9 cellular contexts compared by ENCODE assay signal in genomic region chr19:47210180-47210490, GRCh38. TPM values are rescaled to one million over a fixed set of nuclear protein-coding genes. Genes with fewer than 3 reads are reported as not detected.
DNase-seq lines count a peak whose midpoint lies in the region; ATAC-seq and TF ChIP-seq lines count a peak whose summit lies in the region.
"Had no signal": no experiment of that assay in that cellular context is flagged by ENCODE, and none has a peak within 500 bp of the region (broad histone marks: within the 10 kb centered on the region; RNA-seq: fewer than 3 reads in every experiment).

No MANE protein-coding gene starts in this region.

- no peaks in the 10 kb centered on the region for H3K27me3 ChIP-seq in SU-DHL-6 (ENCODE audit: low read length)
- no peaks in the 10 kb centered on the region for H3K27me3 ChIP-seq in hepatocyte

- H4K20me1 ChIP-seq in SU-DHL-6 (ENCODE audit: low read depth, low read length) (no peaks in the 10 kb centered on the region), hepatocyte (ENCODE audit: insufficient read depth, poor library complexity, severe bottlenecking) (no peaks in the 10 kb centered on the region)

- H3K79me2 ChIP-seq in SU-DHL-6 (ENCODE audit: insufficient read depth, low read length) = no peaks in the 10 kb centered on the region
- no peaks in the 10 kb centered on the region for H3K79me2 ChIP-seq in hepatocyte

- CTCF ChIA-PET in activated naive CD4-positive, alpha-beta T cell treated with anti-CD3 and anti-CD28 coated beads, Interleukin-2, amount 10 ng/mL, durations not matched to agents 7 days and 5 days (lab: Charles Lee) = interaction anchor here (0.5 to 9.7 kb wide), 20 partner anchors 9 to 197 kb away, joined by 3 to 197 read pairs (median 6); partner anchors contain the start of gene CCDC9

- peaks cover 19% of the 10 kb centered on the region for H3K4me1 Mint-ChIP-seq in activated naive CD4-positive, alpha-beta T cell treated with anti-CD3 and anti-CD28 coated beads, Interleukin-2, amount 10 ng/mL, durations not matched to agents 7 days and 5 days

- no peak overlapping the region for H3K9ac ChIP-seq in SU-DHL-6 (ENCODE audit: low read length)

- peaks cover 35% of the 10 kb centered on the region for H3K36me3 Mint-ChIP-seq in activated naive CD4-positive, alpha-beta T cell treated with anti-CD3 and anti-CD28 coated beads, Interleukin-2, amount 10 ng/mL, durations not matched to agents 7 days and 5 days

- H3K4me3 ChIP-seq in SU-DHL-6 (ENCODE audit: insufficient read depth, low read length, poor library complexity, severe bottlenecking) = no peak overlapping the region
- no peak overlapping the region for H3K4me3 ChIP-seq in hepatocyte

- no peaks in the 10 kb centered on the region for H3K9me3 Mint-ChIP-seq in activated naive CD4-positive, alpha-beta T cell treated with anti-CD3 and anti-CD28 coated beads, Interleukin-2, amount 10 ng/mL, durations not matched to agents 7 days and 5 days

- H3K27ac ChIP-seq in SU-DHL-6 (ENCODE audit: low read depth, low read length) (peak overlapping the region; percentile 43), hepatocyte (peak overlapping the region; percentile 55), temporal lobe (ENCODE audit: low read depth, low read length) (peak overlapping the region; percentile 34)

- H3K27ac Mint-ChIP-seq in activated naive CD4-positive, alpha-beta T cell treated with anti-CD3 and anti-CD28 coated beads, Interleukin-2, amount 10 ng/mL, durations not matched to agents 7 days and 5 days = peak overlapping the region; percentile 86

- DNase-seq in activated naive CD4-positive, alpha-beta T cell treated with anti-CD3 and anti-CD28 coated beads, Interleukin-2, amount 10 ng/mL, durations not matched to agents 7 days and 5 days = no peak
- no peak for DNase-seq in activated naive CD4-positive, alpha-beta T cell treated with Interleukin-2 at 50 U/mL for 16 hours
- DNase-seq in hepatocyte (ENCODE audit: low spot score) = no peak
- DNase-seq: activated gamma-delta T cell had no signal

- no peak overlapping the region for H3K4me3 Mint-ChIP-seq in activated naive CD4-positive, alpha-beta T cell treated with anti-CD3 and anti-CD28 coated beads, Interleukin-2, amount 10 ng/mL, durations not matched to agents 7 days and 5 days

- no peaks in the 10 kb centered on the region for H3K27me3 Mint-ChIP-seq in activated naive CD4-positive, alpha-beta T cell treated with anti-CD3 and anti-CD28 coated beads, Interleukin-2, amount 10 ng/mL, durations not matched to agents 7 days and 5 days

- ATAC-seq in GM19463 (IDR thresholded peaks at IDR 0.05; ENCODE audit: unreplicated experiment) (no peak), esophagus mucosa (no peak), GM18517 (IDR thresholded peaks at IDR 0.05; ENCODE audit: unreplicated experiment) (no peak)

- no peaks in the 10 kb centered on the region for H3K9me2 ChIP-seq in SU-DHL-6 (replicated peaks; ENCODE audit: insufficient read depth, low read length)
- no peaks in the 10 kb centered on the region for H3K9me2 ChIP-seq in hepatocyte (replicated peaks; ENCODE audit: insufficient read depth)

- peaks cover 3% of the 10 kb centered on the region; the same call in 1 of the 2 replicates for H3K36me3 ChIP-seq in SU-DHL-6 (ENCODE audit: low read length)
- H3K36me3 ChIP-seq in hepatocyte (replicated peaks; ENCODE audit: insufficient read depth, low read depth) = no peaks in the 10 kb centered on the region

- TF ChIP-seq CTCF in SU-DHL-6 (IDR thresholded peaks at IDR 0.05; ENCODE audit: insufficient read depth, low read length, poor library complexity, severe bottlenecking) = no peak
- no peak for TF ChIP-seq CTCF in hepatocyte (IDR thresholded peaks at IDR 0.05; ENCODE audit: poor library complexity)

- H2AFZ ChIP-seq in SU-DHL-6 (ENCODE audit: low read depth, low read length, severe bottlenecking) = no peak overlapping the region
- no peak overlapping the region for H2AFZ ChIP-seq in hepatocyte

- H3K9me3 ChIP-seq in SU-DHL-6 (ENCODE audit: insufficient read depth, low read length) (no peaks in the 10 kb centered on the region), hepatocyte (ENCODE audit: low read depth) (no peaks in the 10 kb centered on the region)

- peaks cover 3% of the 10 kb centered on the region for H3K4me1 ChIP-seq in hepatocyte (ENCODE audit: insufficient read depth)

- H3F3A ChIP-seq in SU-DHL-6 (ENCODE audit: insufficient read depth) = peaks cover 30% of the 10 kb centered on the region

- no peak overlapping the region for H3K4me2 ChIP-seq in SU-DHL-6 (ENCODE audit: low read depth, low read length, poor library complexity, severe bottlenecking)
- no peak overlapping the region for H3K4me2 ChIP-seq in hepatocyte

RNA-seq across cellular contexts. Expression of gene BBC3, which starts 20.9 kb away (rescaled TPM):
- total RNA-seq in hepatocyte = 8.0 and 9.9 TPM in 2 replicates
- 14.7 and 22.0 TPM in 2 replicates for polyA plus RNA-seq in hepatocyte
- total RNA-seq in temporal lobe = 5.2 TPM
- total RNA-seq in esophagus mucosa = 1.6 TPM

RNA-seq across cellular contexts. Expression of gene CCDC9, which starts 46.2 kb away (rescaled TPM):
- total RNA-seq in hepatocyte (5.2 and 7.9 TPM in 2 replicates), temporal lobe (2.2 TPM), esophagus mucosa (14.6 TPM)
- polyA plus RNA-seq in hepatocyte = 13.0 and 19.6 TPM in 2 replicates
